18 cellular contexts compared by ENCODE assay signal in genomic region chr1:51954783-51955182, GRCh38. TPM values are rescaled to one million over a fixed set of nuclear protein-coding genes. Genes with fewer than 3 reads are reported as not detected.
"Had no signal": no experiment of that assay in that cellular context is flagged by ENCODE, and none has a peak within 500 bp of the region (broad histone marks: within the 10 kb centered on the region; RNA-seq: fewer than 3 reads in every experiment).

No MANE protein-coding gene starts in this region.

- H3K9me3 ChIP-seq: esophagus muscularis mucosa, sigmoid colon had no signal

- H3K36me3 Mint-ChIP-seq: type B pancreatic cell had no signal

- H3K79me2 ChIP-seq: parathyroid adenoma had no signal

- FAIRE-seq: urothelium cell line had no signal

- H3K9ac ChIP-seq: parathyroid adenoma had no signal

- ATAC-seq: effector memory CD8-positive, alpha-beta T cell; gastrocnemius medialis; heart right ventricle; naive thymus-derived CD4-positive, alpha-beta T cell had no signal

- H3K27ac ChIP-seq: epithelial cell of prostate, esophagus muscularis mucosa, gastrocnemius medialis, heart right ventricle, parathyroid adenoma, sigmoid colon, skin epidermis had no signal

- H2AFZ ChIP-seq: parathyroid adenoma had no signal

- H3K27me3 ChIP-seq: gastrocnemius medialis, sigmoid colon had no signal

- H3K4me3 ChIP-seq: esophagus muscularis mucosa, gastrocnemius medialis, heart right ventricle, sigmoid colon, skin epidermis had no signal

- H3K9me3 Mint-ChIP-seq: effector memory CD8-positive, alpha-beta T cell; type B pancreatic cell had no signal

- H3K27ac Mint-ChIP-seq: dendritic cell treated with granulocyte-macrophage colony-stimulating factor and Interleukin-4, amounts not matched to agents 40 ng/mL and 50 ng/mL, for 4 days; effector memory CD8-positive, alpha-beta T cell; naive thymus-derived CD4-positive, alpha-beta T cell; nephron progenitor cell had no signal

- H3K4me3 Mint-ChIP-seq: dendritic cell treated with granulocyte-macrophage colony-stimulating factor and Interleukin-4, amounts not matched to agents 40 ng/mL and 50 ng/mL, for 4 days; effector memory CD8-positive, alpha-beta T cell; naive thymus-derived CD4-positive, alpha-beta T cell; nephron progenitor cell; type B pancreatic cell had no signal

- DNase-seq: effector memory CD8-positive, alpha-beta T cell; gastrocnemius medialis; heart right ventricle; hypothalamus; kidney glomerular epithelial cell; mammary epithelial cell; naive thymus-derived CD4-positive, alpha-beta T cell; nephron progenitor cell; sigmoid colon; stimulated activated naive CD4-positive, alpha-beta T cell had no signal

- H3K4me1 ChIP-seq: esophagus muscularis mucosa, gastrocnemius medialis, heart right ventricle, parathyroid adenoma, sigmoid colon had no signal

- H3K36me3 ChIP-seq: esophagus muscularis mucosa, gastrocnemius medialis, heart right ventricle, sigmoid colon had no signal

RNA-seq across cellular contexts. Expression of gene RAB3B, which starts 35.7 kb away (rescaled TPM):
- total RNA-seq: mesenteric fat pad had no signal
- polyA plus RNA-seq: naive thymus-derived CD4-positive, alpha-beta T cell had no signal
